ENCODE assay signal across 8 cellular contexts in genomic region chr6:52994031-52994788, GRCh38. TPM values are rescaled to one million over a fixed set of nuclear protein-coding genes. Genes with fewer than 3 reads are reported as not detected.
A peak's percentile ranks its signal among the peaks of the same experiment; 100 is the strongest.
DNase-seq lines count a peak whose midpoint lies in the region; ATAC-seq lines count a peak whose summit lies in the region.

No MANE protein-coding gene starts in this region.

- H3K14ac ChIP-seq in trophoblast cell (ENCODE audit: low read length), result peak overlapping the region; percentile 84

- H4K12ac ChIP-seq in trophoblast cell (ENCODE audit: low read depth, low read length), result peak overlapping the region; percentile 15

- H3K9me3 Mint-ChIP-seq in activated T-cell treated with anti-CD3 and anti-CD28 coated beads, Interleukin-2, amount 50 U/mL, for 24 hours, result no peaks in the 10 kb centered on the region
- H3K9me3 Mint-ChIP-seq in activated naive CD8-positive, alpha-beta T cell (ENCODE audit: low read depth), result no peaks in the 10 kb centered on the region

- peaks cover 5% of the 10 kb centered on the region for H3K79me2 ChIP-seq in trophoblast cell (ENCODE audit: control insufficient read depth, insufficient read depth, low read length, poor library complexity)

- peak overlapping the region; percentile 17 for H3K18ac ChIP-seq in trophoblast cell (ENCODE audit: low read length)

- peaks cover 62% of the 10 kb centered on the region for H3K4me1 Mint-ChIP-seq in activated T-cell treated with anti-CD3 and anti-CD28 coated beads, Interleukin-2, amount 50 U/mL, for 24 hours (ENCODE audit: low read depth)
- peaks cover 36% of the 10 kb centered on the region for H3K4me1 Mint-ChIP-seq in activated naive CD8-positive, alpha-beta T cell (ENCODE audit: low read depth)

- H2BK5ac ChIP-seq in trophoblast cell (ENCODE audit: low read depth, low read length, poor library complexity), result peak overlapping the region; percentile 56

- H3K4ac ChIP-seq in trophoblast cell (ENCODE audit: low read depth, low read length), result peak overlapping the region; percentile 27

- H2BK12ac ChIP-seq in trophoblast cell (ENCODE audit: low read length), result no peak overlapping the region

- H3K9ac ChIP-seq in trophoblast cell (ENCODE audit: low read length), result peak overlapping the region; percentile 81

- peaks cover 7% of the 10 kb centered on the region for H3K27me3 Mint-ChIP-seq in activated T-cell treated with anti-CD3 and anti-CD28 coated beads, Interleukin-2, amount 50 U/mL, for 24 hours
- H3K27me3 Mint-ChIP-seq in activated naive CD8-positive, alpha-beta T cell, result peaks cover 2% of the 10 kb centered on the region

- H3K79me1 ChIP-seq in trophoblast cell (ENCODE audit: low read length), result peaks cover 6% of the 10 kb centered on the region

- H4K91ac ChIP-seq in trophoblast cell (ENCODE audit: low read depth, low read length), result peak overlapping the region; percentile 77

- peak overlapping the region; percentile 76 for H4K8ac ChIP-seq in trophoblast cell (ENCODE audit: low read depth, low read length)

- H2BK120ac ChIP-seq in trophoblast cell (ENCODE audit: insufficient read depth, low read length, poor library complexity), result peak overlapping the region; percentile 59

- no CpG with 5 or more reads among the region's 28 CpGs for WGBS in trophoblast cell (ENCODE audit: extremely low coverage, insufficient coverage, insufficient read length)

- H3K23ac ChIP-seq in trophoblast cell (ENCODE audit: low read length), result no peak overlapping the region

- H3K27me3 ChIP-seq in MG63, result no peaks in the 10 kb centered on the region
- H3K27me3 ChIP-seq in trophoblast cell (ENCODE audit: insufficient read depth, low read length), result no peaks in the 10 kb centered on the region

- H3K27ac Mint-ChIP-seq in activated T-cell treated with anti-CD3 and anti-CD28 coated beads, Interleukin-2, amount 50 U/mL, for 24 hours, result peak overlapping the region; percentile 100
- peak overlapping the region; percentile 100 for H3K27ac Mint-ChIP-seq in activated naive CD8-positive, alpha-beta T cell

- H2AFZ ChIP-seq in trophoblast cell (ENCODE audit: insufficient read depth, low read length, poor library complexity), result peak overlapping the region; percentile 12

- no peaks in the 10 kb centered on the region for H3K9me3 ChIP-seq in MG63
- no peaks in the 10 kb centered on the region for H3K9me3 ChIP-seq in trophoblast cell (ENCODE audit: insufficient read depth, low read depth, low read length)

- H3K36me3 ChIP-seq in MG63 (no peaks in the 10 kb centered on the region), trophoblast cell (ENCODE audit: control insufficient read depth in 1 of 2, insufficient read depth in 2 of 2, low read length in 2 of 2) (no peaks in the 10 kb centered on the region)

- no peak for ATAC-seq in left cardiac atrium
- no peak for ATAC-seq in GM21360 (IDR thresholded peaks at IDR 0.05; ENCODE audit: unreplicated experiment)

- H3K4me2 ChIP-seq in trophoblast cell (ENCODE audit: low read length), result peak overlapping the region; percentile 57

- H3K36me3 Mint-ChIP-seq in activated T-cell treated with anti-CD3 and anti-CD28 coated beads, Interleukin-2, amount 50 U/mL, for 24 hours (ENCODE audit: low read depth), result peaks cover 24% of the 10 kb centered on the region
- H3K36me3 Mint-ChIP-seq in activated naive CD8-positive, alpha-beta T cell, result peaks cover 4% of the 10 kb centered on the region

- no peak overlapping the region for H2AK5ac ChIP-seq in trophoblast cell (ENCODE audit: low read length)

- intact Hi-C loops in left cardiac atrium (cut with DNase I), result no loop called here

- H3K4me3 ChIP-seq in MG63 (peak overlapping the region; percentile 58), trophoblast cell (ENCODE audit: low read depth, low read length) (peak overlapping the region; percentile 76)

- peak overlapping the region; percentile 95 for H3K4me3 Mint-ChIP-seq in activated T-cell treated with anti-CD3 and anti-CD28 coated beads, Interleukin-2, amount 50 U/mL, for 24 hours
- peak overlapping the region; percentile 90 for H3K4me3 Mint-ChIP-seq in activated naive CD8-positive, alpha-beta T cell

- no peaks in the 10 kb centered on the region for H3K4me1 ChIP-seq in trophoblast cell (ENCODE audit: control insufficient read depth in 1 of 2, insufficient read depth in 2 of 2, low read length in 2 of 2)

- no peak for DNase-seq in activated T-cell treated with anti-CD3 and anti-CD28 coated beads, Interleukin-2, amount 50 U/mL, for 24 hours
- DNase-seq in activated T-cell treated with anti-CD3 and anti-CD28 coated beads for 4 hours (no peak), MG63 (peak; percentile 16), left cardiac atrium (peak; percentile 45), trophoblast cell (peak in 1 of 2 donors; percentile 48), NCI-H2196 treated with DMSO at 0.1 percent for 48 hours (lab: John Stamatoyannopoulos, UW; ENCODE audit: unreplicated experiment) (no peak)

- peak overlapping the region; percentile 89 for H3K27ac ChIP-seq in trophoblast cell (ENCODE audit: low read depth, low read length)

RNA-seq across cellular contexts. Expression of gene GSTA4, which starts 0.9 kb away (rescaled TPM):
- total RNA-seq in MG63 (2014; rRNA removed; shearing (Covaris generic); ENCODE audit: low replicate concordance), result 15.3 and 28.5 TPM in 2 replicates
- 10 to 100 TPM; 10.3 to 12.1 TPM for total RNA-seq in left cardiac atrium
- 16.3 and 18.4 TPM in 2 replicates for polyA plus RNA-seq in trophoblast cell (2013)

Comparison
In these comparisons a context has a peak if more than half of its experiments do, and no peak if none do; other contexts are left out.
1. DNase-seq: peak in MG63 (single experiment) and left cardiac atrium (single experiment); none in activated T-cell treated with anti-CD3 and anti-CD28 coated beads, Interleukin-2, amount 50 U/mL, for 24 hours (single experiment), activated T-cell treated with anti-CD3 and anti-CD28 coated beads for 4 hours (single experiment) and NCI-H2196 treated with DMSO at 0.1 percent for 48 hours (single experiment).